Comparison of ENCODE assay signal across 21 cellular contexts in genomic region chr12:42760550-42760949, GRCh38.
"Had no signal": no experiment of that assay in that cellular context is flagged by ENCODE, and none has a peak within 500 bp of the region (broad histone marks: within the 10 kb centered on the region; RNA-seq: fewer than 3 reads in every experiment).

No MANE protein-coding gene starts in this region.

- H3K4me3 Mint-ChIP-seq: activated B cell treated with CpG ODN at 0.5 μM for 24 hours; activated CD8-positive, alpha-beta T cell treated with anti-CD3 and anti-CD28 coated beads for 36 hours; activated T-cell treated with anti-CD3 and anti-CD28 coated beads, Interleukin-2, amount 50 U/mL, for 4 hours; activated T-helper 17 cell treated with anti-CD3 and anti-CD28 coated beads, Interleukin-2, amount 50 U/mL, for 72 hours; endodermal cell; naive thymus-derived CD8-positive, alpha-beta T cell; stimulated activated effector memory CD8-positive, alpha-beta T cell treated with anti-CD3 and anti-CD28 coated beads, Interleukin-12 subunit alpha, Interleukin-12 subunit beta, amount 100 ng/mL, for 72 hours; T-helper 2 cell treated with Interferon-gamma antibody and Interleukin-4, amounts not matched to agents 5 μg/mL and 100 μg/mL, for 36 hours had no signal

- H3K27ac ChIP-seq: stomach had no signal

- H3K9me3 Mint-ChIP-seq: activated B cell treated with CpG ODN at 0.5 μM for 24 hours; activated CD8-positive, alpha-beta T cell treated with anti-CD3 and anti-CD28 coated beads for 36 hours; activated T-cell treated with anti-CD3 and anti-CD28 coated beads, Interleukin-2, amount 50 U/mL, for 4 hours; stimulated activated effector memory CD8-positive, alpha-beta T cell treated with anti-CD3 and anti-CD28 coated beads, Interleukin-12 subunit alpha, Interleukin-12 subunit beta, amount 100 ng/mL, for 72 hours; T-helper 2 cell treated with Interferon-gamma antibody and Interleukin-4, amounts not matched to agents 5 μg/mL and 100 μg/mL, for 36 hours had no signal

- ATAC-seq: activated CD8-positive, alpha-beta T cell treated with anti-CD3 and anti-CD28 coated beads for 36 hours; activated T-cell treated with anti-CD3 and anti-CD28 coated beads, Interleukin-2, amount 50 U/mL, for 4 hours; activated T-helper 17 cell treated with anti-CD3 and anti-CD28 coated beads, Interleukin-2, amount 50 U/mL, for 72 hours; naive thymus-derived CD8-positive, alpha-beta T cell; stimulated activated effector memory CD8-positive, alpha-beta T cell treated with anti-CD3 and anti-CD28 coated beads, Interleukin-12 subunit alpha, Interleukin-12 subunit beta, amount 100 ng/mL, for 72 hours had no signal

- H3K4me3 ChIP-seq: gastrocnemius medialis, sigmoid colon, stomach, tibial nerve had no signal

- H3K9me3 ChIP-seq: gastrocnemius medialis, sigmoid colon, stomach, tibial nerve had no signal

- H3K27ac Mint-ChIP-seq: activated B cell treated with CpG ODN at 0.5 μM for 24 hours; activated CD8-positive, alpha-beta T cell treated with anti-CD3 and anti-CD28 coated beads for 36 hours; activated T-helper 17 cell treated with anti-CD3 and anti-CD28 coated beads, Interleukin-2, amount 50 U/mL, for 72 hours; endodermal cell; naive thymus-derived CD8-positive, alpha-beta T cell; stimulated activated effector memory CD8-positive, alpha-beta T cell treated with anti-CD3 and anti-CD28 coated beads, Interleukin-12 subunit alpha, Interleukin-12 subunit beta, amount 100 ng/mL, for 72 hours; T-helper 2 cell treated with Interferon-gamma antibody and Interleukin-4, amounts not matched to agents 5 μg/mL and 100 μg/mL, for 36 hours had no signal

- DNase-seq: activated B cell treated with CpG ODN at 0.5 μM for 24 hours; activated CD4-positive, alpha-beta T cell treated with anti-CD3 and anti-CD28 coated beads, Interleukin-2, amount 50 U/mL, for 1 hour; activated CD8-positive, alpha-beta T cell treated with anti-CD3 and anti-CD28 coated beads for 36 hours; activated gamma-delta T cell treated with Interleukin-2 at 50 U/mL for 16 hours; activated naive CD4-positive, alpha-beta T cell treated with anti-CD3 and anti-CD28 coated beads, Interleukin-2, amount 50 U/mL, for 16 hours; activated T-cell treated with anti-CD3 and anti-CD28 coated beads, Interleukin-2, amount 50 U/mL, for 4 hours; central memory CD4-positive, alpha-beta T cell; endodermal cell; hippocampal formation; mammary epithelial cell; naive thymus-derived CD8-positive, alpha-beta T cell; small intestine; stimulated activated CD4-positive, alpha-beta T cell treated with anti-CD3 and anti-CD28 coated beads, Interleukin-4, amount 100 ng/mL, for 24 hours; T-helper 1 cell had no signal

- H3K36me3 Mint-ChIP-seq: naive thymus-derived CD8-positive, alpha-beta T cell; stimulated activated effector memory CD8-positive, alpha-beta T cell treated with anti-CD3 and anti-CD28 coated beads, Interleukin-12 subunit alpha, Interleukin-12 subunit beta, amount 100 ng/mL, for 72 hours had no signal

- H3K27me3 Mint-ChIP-seq: activated B cell treated with CpG ODN at 0.5 μM for 24 hours; activated CD8-positive, alpha-beta T cell treated with anti-CD3 and anti-CD28 coated beads for 36 hours; activated T-helper 17 cell treated with anti-CD3 and anti-CD28 coated beads, Interleukin-2, amount 50 U/mL, for 72 hours had no signal

- H3K36me3 ChIP-seq: gastrocnemius medialis, sigmoid colon, stomach, tibial nerve had no signal

- H3K4me1 Mint-ChIP-seq: activated B cell treated with CpG ODN at 0.5 μM for 24 hours; activated T-helper 17 cell treated with anti-CD3 and anti-CD28 coated beads, Interleukin-2, amount 50 U/mL, for 72 hours; naive thymus-derived CD8-positive, alpha-beta T cell; stimulated activated effector memory CD8-positive, alpha-beta T cell treated with anti-CD3 and anti-CD28 coated beads, Interleukin-12 subunit alpha, Interleukin-12 subunit beta, amount 100 ng/mL, for 72 hours had no signal

- H3K27me3 ChIP-seq: gastrocnemius medialis, sigmoid colon, stomach, tibial nerve had no signal
